In genomic region chr9:132943677-132944293, GRCh38 we compare ENCODE assay signal across 9 cellular contexts. TPM values are rescaled to one million over a fixed set of nuclear protein-coding genes. Genes with fewer than 3 reads are reported as not detected.
DNase-seq lines count a peak whose midpoint lies in the region; ATAC-seq, FAIRE-seq and TF ChIP-seq lines count a peak whose summit lies in the region.
"Had no signal": no experiment of that assay in that cellular context is flagged by ENCODE, and none has a peak within 500 bp of the region (broad histone marks: within the 10 kb centered on the region; RNA-seq: fewer than 3 reads in every experiment).

No MANE protein-coding gene starts in this region.

- no peaks in the 10 kb centered on the region for H3K9me3 ChIP-seq in SJSA1 (replicated peaks)
- H3K9me3 ChIP-seq in neutrophil, result no peaks in the 10 kb centered on the region

- H3K27ac ChIP-seq in SJSA1 (peak overlapping the region; percentile 100), neutrophil (peak overlapping the region; percentile 98)

- H3K36me3 ChIP-seq in SJSA1 (peaks cover 10% of the 10 kb centered on the region), neutrophil (no peaks in the 10 kb centered on the region)

- H3K4me1 ChIP-seq in SJSA1 (replicated peaks) (peaks cover 40% of the 10 kb centered on the region), neutrophil (ENCODE audit: control insufficient read depth in 1 of 2, insufficient read depth in 1 of 2, low read depth in 1 of 2, low read length in 1 of 2) (peaks cover 20 to 24% of the 10 kb centered on the region in 2 experiments)

- TF ChIP-seq CTCF in epithelial cell of proximal tubule (conservative IDR thresholded peaks at IDR 0.05; ENCODE audit: low read depth, low read length) (no peak), neutrophil (IDR thresholded peaks at IDR 0.05) (no peak), D721Med (IDR thresholded peaks at IDR 0.05; ENCODE audit: insufficient read depth, missing control alignments) (no peak)

- H3K27me3 ChIP-seq in SJSA1 (replicated peaks), result no peaks in the 10 kb centered on the region
- H3K27me3 ChIP-seq in neutrophil, result no peaks in the 10 kb centered on the region

- no peak for FAIRE-seq in D721Med (lab: Jason Lieb, UNC)

- DNase-seq in SJSA1 (ENCODE audit: low read depth in 1 of 2, low spot score in 2 of 2), result no peak
- DNase-seq in epithelial cell of proximal tubule (ENCODE audit: low read depth), result no peak
- no peak for DNase-seq in D721Med (ENCODE audit: insufficient read length, low spot score)
- no peak for DNase-seq in occipital lobe (lab: John Stamatoyannopoulos, UW)

- H3K4me3 ChIP-seq in SJSA1, result peak overlapping the region; percentile 93
- H3K4me3 ChIP-seq in epithelial cell of proximal tubule (ENCODE audit: low read depth, low read length), result peak overlapping the region; percentile 99
- H3K4me3 ChIP-seq in neutrophil (ENCODE audit: low read depth in 1 of 2, low read length in 1 of 2), result peak overlapping the region; percentile 75 to 86

- ATAC-seq in GM18498 (IDR thresholded peaks at IDR 0.05; ENCODE audit: unreplicated experiment) (peak; percentile 18), HG02642 (IDR thresholded peaks at IDR 0.05; ENCODE audit: poor library complexity, unreplicated experiment) (peak; percentile 14), GM18858 (IDR thresholded peaks at IDR 0.05; ENCODE audit: unreplicated experiment) (no peak)

RNA-seq across cellular contexts. Expression of gene TSC1, which starts 0.6 kb away (rescaled TPM):
- 44.0 and 54.5 TPM in 2 replicates for total RNA-seq in SJSA1 (2014; rRNA removed; shearing (Covaris generic))
- total RNA-seq in epithelial cell of proximal tubule (22.0 and 26.3 TPM in 2 replicates), occipital lobe (48.5 TPM)

RNA-seq across cellular contexts. Expression of gene GFI1B, which starts 34.7 kb away (rescaled TPM):
- 0.05 TPM in 1 of 2 replicates, not detected in the other for total RNA-seq in SJSA1 (2014; rRNA removed; shearing (Covaris generic))
- not detected in 2 replicates for total RNA-seq in epithelial cell of proximal tubule
- not detected for total RNA-seq in occipital lobe
- total RNA-seq: activated CD8-positive, alpha-beta memory T cell treated with anti-CD3 and anti-CD28 coated beads for 36 hours had no signal
